In genomic region chr5:63025679-63026078, GRCh38 we compare ENCODE assay signal across 20 cellular contexts.
DNase-seq lines count a peak whose midpoint lies in the region; ATAC-seq and TF ChIP-seq lines count a peak whose summit lies in the region.
"Had no signal": no experiment of that assay in that cellular context is flagged by ENCODE, and none has a peak within 500 bp of the region (broad histone marks: within the 10 kb centered on the region; RNA-seq: fewer than 3 reads in every experiment).

No MANE protein-coding gene starts in this region.

- H3K56ac ChIP-seq in H9 (ENCODE audit: insufficient read length, low read depth, low read length): no peak overlapping the region

- no peak overlapping the region for H2AK5ac ChIP-seq in H9 (ENCODE audit: insufficient read length, low read length)

- H4K5ac ChIP-seq in H9 (ENCODE audit: insufficient read length, low read depth, low read length): no peak overlapping the region

- no peak overlapping the region for H3T11ph ChIP-seq in H9 (ENCODE audit: low read length)

- H3K14ac ChIP-seq in H9 (ENCODE audit: insufficient read depth, low read length): no peak overlapping the region

- H2BK12ac ChIP-seq in H9 (ENCODE audit: insufficient read length, low read depth, low read length): no peak overlapping the region

- H3K27me3 ChIP-seq in ACC112 (ENCODE audit: insufficient read depth, low read length) (no peaks in the 10 kb centered on the region), MM.1S (replicated peaks; ENCODE audit: insufficient read depth, low read length) (no peaks in the 10 kb centered on the region), H9 (ENCODE audit: insufficient read depth, low read length) (no peaks in the 10 kb centered on the region), tibial nerve (no peaks in the 10 kb centered on the region)
- H3K27me3 ChIP-seq: cardiac muscle cell, esophagus muscularis mucosa, left lung, sigmoid colon had no signal

- no peaks in the 10 kb centered on the region for H3K36me3 ChIP-seq in ACC112 (ENCODE audit: insufficient read depth, low read length)
- H3K36me3 ChIP-seq in MM.1S (replicated peaks; ENCODE audit: insufficient read depth, low read length): no peaks in the 10 kb centered on the region
- H3K36me3 ChIP-seq in tibial nerve: no peaks in the 10 kb centered on the region
- H3K36me3 ChIP-seq: cardiac muscle cell, esophagus muscularis mucosa, left lung, sigmoid colon had no signal

- H2AFZ ChIP-seq in ACC112 (ENCODE audit: low read length, unreplicated experiment) (no peak overlapping the region), MM.1S (ENCODE audit: low read length) (peak overlapping the region; percentile 72), H9 (ENCODE audit: low read length) (no peak overlapping the region)

- H3K27me3 Mint-ChIP-seq in H9 (ENCODE audit: low read depth): no peaks in the 10 kb centered on the region

- H3K23me2 ChIP-seq in H9 (ENCODE audit: insufficient read length, low read depth, low read length, poor library complexity, severe bottlenecking): no peaks in the 10 kb centered on the region

- H3K79me2 ChIP-seq in ACC112 (ENCODE audit: control insufficient read depth, insufficient read depth, low read length, unreplicated experiment): no peaks in the 10 kb centered on the region
- H3K79me2 ChIP-seq in MM.1S (ENCODE audit: low read length): no peaks in the 10 kb centered on the region
- no peaks in the 10 kb centered on the region for H3K79me2 ChIP-seq in H9 (ENCODE audit: insufficient read depth, low read length)

- H3K27ac ChIP-seq in ACC112 (ENCODE audit: low read depth, low read length) (no peak overlapping the region), MM.1S (ENCODE audit: low read length) (peak overlapping the region; percentile 1; the same call in 1 of the 2 replicates), H9 (ENCODE audit: insufficient read length, low read depth, low read length) (no peak overlapping the region), tibial nerve (no peak overlapping the region)
- H3K27ac ChIP-seq: cardiac muscle cell, esophagus muscularis mucosa, left lung, sigmoid colon had no signal

- H4K8ac ChIP-seq in H9 (replicated peaks; ENCODE audit: insufficient read length, low read depth, low read length): no peak overlapping the region

- no peaks in the 10 kb centered on the region for H3K4me1 Mint-ChIP-seq in H9
- H3K4me1 Mint-ChIP-seq: WTC11 had no signal

- no peak overlapping the region for H3K4ac ChIP-seq in H9 (ENCODE audit: low read depth, low read length)

- no peaks in the 10 kb centered on the region for H4K20me1 ChIP-seq in MM.1S (ENCODE audit: insufficient read depth, low read length)
- no peaks in the 10 kb centered on the region for H4K20me1 ChIP-seq in H9 (ENCODE audit: control insufficient read depth, insufficient read depth, insufficient read length)

- no peak overlapping the region for H2BK15ac ChIP-seq in H9 (ENCODE audit: low read depth, low read length)

- no peaks in the 10 kb centered on the region for H3K4me1 ChIP-seq in ACC112 (ENCODE audit: control insufficient read depth, insufficient read depth, low read length, unreplicated experiment)
- no peaks in the 10 kb centered on the region for H3K4me1 ChIP-seq in MM.1S (ENCODE audit: low read length)
- no peaks in the 10 kb centered on the region for H3K4me1 ChIP-seq in H9 (ENCODE audit: insufficient read depth, low read length)
- no peaks in the 10 kb centered on the region for H3K4me1 ChIP-seq in tibial nerve
- H3K4me1 ChIP-seq: esophagus muscularis mucosa, left lung, sigmoid colon had no signal

- DNase-seq in MM.1S: peak; percentile 72
- no peak for DNase-seq in H9
- DNase-seq in NCI-H187 (lab: John Stamatoyannopoulos, UW): no peak
- DNase-seq in tibial nerve (ENCODE audit: low spot score in 2 of 2): no peak
- DNase-seq in NCI-H510A treated with DMSO at 0.1 percent for 48 hours (lab: John Stamatoyannopoulos, UW): no peak
- DNase-seq: activated CD8-positive, alpha-beta T cell treated with anti-CD3 and anti-CD28 coated beads, Interleukin-2, amount 10 ng/mL, durations not matched to agents 7 days and 5 days; CD8-positive, alpha-beta T cell; left lung; NCI-H1436; NCI-H2227 treated with DMSO at 0.1 percent for 48 hours; NK-92 treated with Interleukin-12 subunit alpha and Interleukin-12 subunit beta, amount 100 ng/mL, for 24 hours; sigmoid colon; stimulated activated CD4-positive, alpha-beta T cell treated with anti-CD3 and anti-CD28 coated beads, Interleukin-2, amount 100 ng/mL, for 24 hours; T-helper 1 cell had no signal

- no peak overlapping the region for H2BK20ac ChIP-seq in H9 (ENCODE audit: low read depth, low read length, poor library complexity, severe bottlenecking)

- no peak for TF ChIP-seq CTCF in MM.1S (IDR thresholded peaks at IDR 0.05; ENCODE audit: low read length)
- TF ChIP-seq CTCF in H9 (conservative IDR thresholded peaks at IDR 0.05): no peak
- no peak for TF ChIP-seq CTCF in tibial nerve (IDR thresholded peaks at IDR 0.05)

- peaks cover 6 to 15% of the 10 kb centered on the region in 2 experiments; a peak in 4 of 5 replicates for H3K9me3 Mint-ChIP-seq in H9
- H3K9me3 Mint-ChIP-seq: CD8-positive, alpha-beta T cell had no signal

- H3K23ac ChIP-seq in H9 (ENCODE audit: insufficient read length, low read depth, low read length): no peak overlapping the region

- H3K9me2 ChIP-seq in MM.1S (replicated peaks; ENCODE audit: insufficient read depth, low read length): no peaks in the 10 kb centered on the region

- no CpG with 5 or more reads among the region's 3 CpGs for WGBS in H9 (ENCODE audit: extremely low coverage, insufficient read length, low lambda C conversion rate)
- 65 to 73% methylated on average over 3 of the region's 3 CpGs for WGBS in tibial nerve, 2 donors

- ATAC-seq in GM19035 (IDR thresholded peaks at IDR 0.05; ENCODE audit: unreplicated experiment) (peak; percentile 47), HG02763 (IDR thresholded peaks at IDR 0.05; ENCODE audit: unreplicated experiment) (peak; percentile 39)
- ATAC-seq: activated CD8-positive, alpha-beta T cell treated with anti-CD3 and anti-CD28 coated beads, Interleukin-2, amount 10 ng/mL, durations not matched to agents 7 days and 5 days; CD8-positive, alpha-beta T cell; left lung; WTC11 had no signal

- no peak for TF ChIP-seq EP300 in tibial nerve (IDR thresholded peaks at IDR 0.05)

- H3K27ac Mint-ChIP-seq in H9: no peak overlapping the region
- H3K27ac Mint-ChIP-seq: activated CD8-positive, alpha-beta T cell treated with anti-CD3 and anti-CD28 coated beads, Interleukin-2, amount 10 ng/mL, durations not matched to agents 7 days and 5 days; CD8-positive, alpha-beta T cell; WTC11 had no signal

- H2BK5ac ChIP-seq in H9 (ENCODE audit: insufficient read length, low read length): no peak overlapping the region

- no peak overlapping the region for H4K91ac ChIP-seq in H9 (ENCODE audit: insufficient read length, low read depth, low read length)

- H3K4me2 ChIP-seq in MM.1S (ENCODE audit: low read depth, low read length) (peak overlapping the region; percentile 66), H9 (ENCODE audit: insufficient read depth, insufficient read length, low read length) (no peak overlapping the region)

- H3K79me1 ChIP-seq in H9 (ENCODE audit: insufficient read depth, low read depth, low read length, poor library complexity, severe bottlenecking): no peaks in the 10 kb centered on the region

- no peak for TF ChIP-seq POLR2A in tibial nerve (IDR thresholded peaks at IDR 0.05)

- no peaks in the 10 kb centered on the region for H3K9me3 ChIP-seq in MM.1S (replicated peaks; ENCODE audit: insufficient read depth, low read length)
- no peaks in the 10 kb centered on the region for H3K9me3 ChIP-seq in H9 (ENCODE audit: control insufficient read depth, low read depth, low read length)
- H3K9me3 ChIP-seq in tibial nerve: no peaks in the 10 kb centered on the region
- H3K9me3 ChIP-seq: esophagus muscularis mucosa, left lung, sigmoid colon had no signal

- H3K18ac ChIP-seq in H9 (ENCODE audit: insufficient read length, low read depth, low read length): no peak overlapping the region

- H3K9ac ChIP-seq in MM.1S (ENCODE audit: low read length): peak overlapping the region; percentile 1; the same call in 1 of the 2 replicates
- H3K9ac ChIP-seq in H9 (ENCODE audit: extremely low read depth, insufficient read length, low read length): no peak overlapping the region

- no peak overlapping the region for H3K4me3 Mint-ChIP-seq in H9
- H3K4me3 Mint-ChIP-seq: activated CD8-positive, alpha-beta T cell treated with anti-CD3 and anti-CD28 coated beads, Interleukin-2, amount 10 ng/mL, durations not matched to agents 7 days and 5 days; CD8-positive, alpha-beta T cell; WTC11 had no signal

- peak overlapping the region; percentile 9; the same call in 1 of the 2 replicates for H3K4me3 ChIP-seq in ACC112 (ENCODE audit: low read depth, low read length)
- H3K4me3 ChIP-seq in MM.1S (ENCODE audit: low read length): peak overlapping the region; percentile 54
- H3K4me3 ChIP-seq in tibial nerve: no peak overlapping the region
- H3K4me3 ChIP-seq: cardiac muscle cell, esophagus muscularis mucosa, left lung, sigmoid colon had no signal

- H3K36me3 Mint-ChIP-seq in H9 (ENCODE audit: insufficient read depth in 1 of 3, low read depth in 3 of 3): peaks cover 0 to 6% (median 5%) of the 10 kb centered on the region in 3 experiments; a peak in 3 of 7 replicates
- H3K36me3 Mint-ChIP-seq: CD8-positive, alpha-beta T cell; WTC11 had no signal

- no peak overlapping the region for H2BK120ac ChIP-seq in H9 (ENCODE audit: low read depth, low read length, poor library complexity, severe bottlenecking)

- H3F3A ChIP-seq in MM.1S (ENCODE audit: insufficient read depth, low read length): no peaks in the 10 kb centered on the region

Comparison
In these comparisons a context has a peak if more than half of its experiments do, and no peak if none do; other contexts are left out.
1. H3K4me3 ChIP-seq: peak in ACC112 (single experiment) and MM.1S (single experiment); none in tibial nerve (0 of 4).